In the genomic region with DNA sequence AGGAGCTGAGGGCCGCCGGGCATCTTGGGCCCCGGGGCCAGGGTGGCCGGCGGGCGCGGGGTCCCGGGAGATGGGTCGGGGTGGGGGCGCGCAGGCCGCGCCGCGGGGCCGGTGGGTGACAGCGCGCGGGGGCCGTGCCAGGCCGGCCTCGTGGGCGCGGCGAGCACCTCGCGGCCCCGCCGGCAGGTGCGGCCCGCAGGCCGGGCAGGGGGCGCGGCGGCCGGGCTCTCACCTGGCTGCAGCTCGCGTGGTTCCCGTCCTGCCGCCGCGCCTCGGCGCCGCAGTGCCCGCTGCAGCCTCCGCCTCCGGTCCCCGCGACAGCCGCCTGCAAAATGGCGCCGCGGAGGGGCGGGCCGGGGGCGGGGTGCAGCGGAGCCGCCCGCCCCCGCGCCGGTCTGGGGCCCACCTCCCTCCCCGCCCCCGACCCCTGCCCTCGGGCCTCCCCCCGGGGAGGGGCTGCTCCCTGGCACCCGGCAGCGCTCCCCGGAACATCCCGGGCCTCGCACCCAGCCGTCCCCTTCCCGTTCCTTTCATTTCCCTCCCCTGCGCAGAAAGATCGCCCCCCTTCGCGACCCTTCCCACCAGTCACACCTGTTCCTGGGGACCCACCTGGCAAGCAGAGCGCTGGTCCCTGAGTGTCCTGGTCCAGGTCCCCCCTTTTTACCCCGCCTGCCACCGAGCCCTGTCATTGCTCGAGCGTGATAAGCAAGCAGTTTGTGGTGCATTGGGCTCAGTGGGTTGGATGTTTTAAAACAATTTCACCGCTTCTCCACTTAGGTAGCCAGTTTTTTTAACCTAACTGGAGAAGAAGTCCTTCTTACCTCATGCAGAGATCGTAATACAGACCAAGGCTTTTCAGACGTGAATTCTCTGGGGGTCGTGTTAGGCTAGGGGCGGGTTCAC, we compare ENCODE assay signal across 8 cellular contexts. TPM values are rescaled to one million over a fixed set of nuclear protein-coding genes. Genes with fewer than 3 reads are reported as not detected.
DNase-seq lines count a peak whose midpoint lies in the region; ATAC-seq and TF ChIP-seq lines count a peak whose summit lies in the region.

A gene (minus strand): TSS at position 337 of the 903 bp plus-strand sequence. CDS start 68,948 bp downstream, outside the sequence.

- WGBS in lower leg skin, 2 donors, result 2 to 3% methylated on average over 16 to 31 of the region's 88 CpGs

- TF ChIP-seq POLR2A in lower leg skin (IDR thresholded peaks at IDR 0.05), result no peak

- H3K27ac ChIP-seq in ACC112 (ENCODE audit: low read depth, low read length) (no peak within 1 kb of the TSS), coronary artery (peak within 1 kb of the TSS; percentile 16 to 61)

- H3K4me3 ChIP-seq in ACC112 (ENCODE audit: low read depth, low read length), result peak within 1 kb of the TSS; percentile 83
- peak within 1 kb of the TSS; percentile 59 for H3K4me3 ChIP-seq in MG63
- H3K4me3 ChIP-seq in coronary artery, result peak within 1 kb of the TSS; percentile 98
- H3K4me3 ChIP-seq in lower leg skin (ENCODE audit: low read depth, poor library complexity, severe bottlenecking), result peak within 1 kb of the TSS; percentile 71

- peak; percentile 46 for ATAC-seq in GM18909 (IDR thresholded peaks at IDR 0.05; ENCODE audit: poor library complexity, unreplicated experiment)
- ATAC-seq in GM21360 (IDR thresholded peaks at IDR 0.05; ENCODE audit: unreplicated experiment), result no peak

- peak; percentile 49 for DNase-seq in MG63
- peak; percentile 58 to 62 for DNase-seq in activated CD4-positive, alpha-beta T cell treated with anti-CD3 and anti-CD28 coated beads for 4 hours
- no peak for DNase-seq in coronary artery (ENCODE audit: low spot score)
- DNase-seq in lower leg skin (ENCODE audit: low spot score in 2 of 2), result no peak
- peak; percentile 61 to 71 for DNase-seq in stimulated activated CD4-positive, alpha-beta T cell treated with anti-CD3 and anti-CD28 coated beads, Interleukin-4, amount 100 ng/mL, for 4 hours

- peaks cover 37% of the 10 kb centered on the region for H3K79me2 ChIP-seq in ACC112 (ENCODE audit: control insufficient read depth, insufficient read depth, low read length, unreplicated experiment)

- no peaks in the 10 kb centered on the region for H3K9me3 ChIP-seq in MG63

- intact Hi-C loops in lower leg skin (cut with DNase I; ENCODE audit: low total_unique reads), result no loop called here

- TF ChIP-seq CTCF in coronary artery (IDR thresholded peaks at IDR 0.05) (no peak), lower leg skin (IDR thresholded peaks at IDR 0.05) (no peak)

- no peaks in the 10 kb centered on the region for H3K36me3 ChIP-seq in ACC112 (ENCODE audit: insufficient read depth, low read length)
- no peaks in the 10 kb centered on the region for H3K36me3 ChIP-seq in MG63

- no peaks in the 10 kb centered on the region for H3K27me3 ChIP-seq in ACC112 (ENCODE audit: insufficient read depth, low read length)
- H3K27me3 ChIP-seq in MG63, result no peaks in the 10 kb centered on the region

- peak within 1 kb of the TSS; percentile 95 for H2AFZ ChIP-seq in ACC112 (ENCODE audit: low read length, unreplicated experiment)

- H3K4me1 ChIP-seq in ACC112 (ENCODE audit: control insufficient read depth, insufficient read depth, low read length, unreplicated experiment), result peaks cover 9% of the 10 kb centered on the region

RNA-seq across cellular contexts. Expression of the gene that starts here (rescaled TPM):
- 5.1 and 5.9 TPM in 2 replicates for total RNA-seq in MG63 (2014; rRNA removed; shearing (Covaris generic); ENCODE audit: low replicate concordance)
- 10 to 100 TPM in 1 of 4 donors, 1 to 10 TPM in 3; 4.6 to 15.2 (median 7.9) TPM for total RNA-seq in lower leg skin

Comparison
In these comparisons a context has a peak if more than half of its experiments do, and no peak if none do; other contexts are left out.
1. DNase-seq: peak in MG63 (single experiment), activated CD4-positive, alpha-beta T cell treated with anti-CD3 and anti-CD28 coated beads for 4 hours (2 of 2) and stimulated activated CD4-positive, alpha-beta T cell treated with anti-CD3 and anti-CD28 coated beads, Interleukin-4, amount 100 ng/mL, for 4 hours (2 of 2); none in coronary artery (single experiment) and lower leg skin (0 of 2).
2. Peak in every context shown above with its lines, with median percentiles within 50 percentile points of each other: H3K4me3 ChIP-seq.